15 cellular contexts compared by ENCODE assay signal in the genomic region with DNA sequence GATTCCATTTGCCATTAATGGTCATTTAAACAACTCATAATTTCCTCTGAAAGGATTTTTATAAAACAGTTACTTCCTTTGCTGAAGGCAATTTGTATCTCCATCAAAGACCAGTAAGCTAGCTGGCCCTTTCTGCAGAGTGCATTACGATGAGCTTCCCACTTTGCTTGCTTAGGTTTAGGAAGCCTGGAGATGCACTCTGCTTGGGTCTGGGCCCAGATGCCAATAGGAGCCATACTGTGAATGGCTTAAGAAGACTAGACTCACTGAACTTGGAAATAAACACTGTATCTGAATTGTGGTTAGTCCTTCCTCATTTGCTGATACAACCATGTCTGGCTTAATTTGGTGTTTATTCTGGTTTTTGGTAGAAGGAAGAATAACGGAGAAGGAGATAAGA. TPM values are rescaled to one million over a fixed set of nuclear protein-coding genes. Genes with fewer than 3 reads are reported as not detected.
DNase-seq lines count a peak whose midpoint lies in the region; ATAC-seq, FAIRE-seq and TF ChIP-seq lines count a peak whose summit lies in the region.
"Had no signal": no experiment of that assay in that cellular context is flagged by ENCODE, and none has a peak within 500 bp of the region (broad histone marks: within the 10 kb centered on the region; RNA-seq: fewer than 3 reads in every experiment).

No MANE protein-coding gene starts in this region.

- H3K27ac ChIP-seq in CD4-positive, alpha-beta memory T cell (ENCODE audit: low read depth, low read length): peak overlapping the region; percentile 49
- 0 out of 2 replicates have a peak overlapping the region, but pooled peaks have one; percentile 29 for H3K27ac ChIP-seq in HUES6 (ENCODE audit: low read depth, low read length)
- no peak overlapping the region for H3K27ac ChIP-seq in iPS-20b (ENCODE audit: low read length)
- H3K27ac ChIP-seq in substantia nigra (ENCODE audit: low read depth, low read length, poor library complexity, severe bottlenecking): no peak overlapping the region
- H3K27ac ChIP-seq: epithelial cell of prostate, upper lobe of right lung had no signal

- no peak overlapping the region for H3K9ac ChIP-seq in HUES6 (ENCODE audit: low read length)
- no peak overlapping the region for H3K9ac ChIP-seq in iPS-20b (ENCODE audit: low read depth, low read length)

- H3K9me3 Mint-ChIP-seq in CD4-positive, alpha-beta memory T cell: no peaks in the 10 kb centered on the region
- H3K9me3 Mint-ChIP-seq in activated CD8-positive, alpha-beta T cell treated with anti-CD3 and anti-CD28 coated beads, Interleukin-2, amount 10 ng/mL, durations not matched to agents 7 days and 5 days (ENCODE audit: insufficient read depth): no peaks in the 10 kb centered on the region

- peak overlapping the region; percentile 64 to 97 (median 92) for H3K27ac Mint-ChIP-seq in CD4-positive, alpha-beta memory T cell
- H3K27ac Mint-ChIP-seq in activated CD8-positive, alpha-beta T cell treated with anti-CD3 and anti-CD28 coated beads, Interleukin-2, amount 10 ng/mL, durations not matched to agents 7 days and 5 days: peak overlapping the region; percentile 94

- no peaks in the 10 kb centered on the region for H3K27me3 Mint-ChIP-seq in CD4-positive, alpha-beta memory T cell
- no peaks in the 10 kb centered on the region for H3K27me3 Mint-ChIP-seq in activated CD8-positive, alpha-beta T cell treated with anti-CD3 and anti-CD28 coated beads, Interleukin-2, amount 10 ng/mL, durations not matched to agents 7 days and 5 days (ENCODE audit: low read depth)

- POLR2A ChIA-PET in CD4-positive, alpha-beta memory T cell (lab: Charles Lee; ENCODE audit: partially characterized antibody): interaction anchor here (1.5 to 11.0 kb wide), 5 partner anchors 11 to 209 kb away, joined by 4 to 350 read pairs (median 109); a partner anchor contains a TSS
- POLR2A ChIA-PET in activated CD8-positive, alpha-beta T cell treated with anti-CD3 and anti-CD28 coated beads, Interleukin-2, amount 10 ng/mL, durations not matched to agents 7 days and 5 days (lab: Charles Lee): interaction anchor here (0.7 to 4.3 kb wide), 4 partner anchors 7 to 16 kb away, joined by 4 to 41 read pairs (median 14); no protein-coding TSS in a partner anchor

- peak overlapping the region in 1 of 2 donors; percentile 21 for H3K4me3 ChIP-seq in CD4-positive, alpha-beta memory T cell (ENCODE audit: low read length in 2 of 2)
- H3K4me3 ChIP-seq in HUES6 (ENCODE audit: low read depth, low read length): no peak overlapping the region
- H3K4me3 ChIP-seq in iPS-20b (ENCODE audit: low read length): peak overlapping the region; percentile 34; the same call in 1 of the 2 replicates
- H3K4me3 ChIP-seq: K562, upper lobe of right lung had no signal

- intact Hi-C loops in CD4-positive, alpha-beta memory T cell (cut with micrococcal nuclease): loop anchor here (10.0 kb wide), 1 partner anchor 542 kb away; no protein-coding TSS in a partner anchor

- no peaks in the 10 kb centered on the region for H3K27me3 ChIP-seq in CD4-positive, alpha-beta memory T cell (ENCODE audit: insufficient read depth, low read length)
- H3K27me3 ChIP-seq in HUES6 (ENCODE audit: control insufficient read depth, insufficient read depth, low read length) (no peaks in the 10 kb centered on the region), iPS-20b (ENCODE audit: insufficient read depth, low read length) (no peaks in the 10 kb centered on the region)
- H3K27me3 ChIP-seq: upper lobe of right lung had no signal

- ATAC-seq in activated CD8-positive, alpha-beta T cell treated with anti-CD3 and anti-CD28 coated beads, Interleukin-2, amount 10 ng/mL, durations not matched to agents 7 days and 5 days: no peak
- ATAC-seq: HCT116, K562, left lobe of liver, upper lobe of right lung had no signal

- no peak for TF ChIP-seq CTCF in D721Med (IDR thresholded peaks at IDR 0.05; ENCODE audit: insufficient read depth, missing control alignments)

- DNase-seq in CD4-positive, alpha-beta memory T cell: no peak
- no peak for DNase-seq in activated CD8-positive, alpha-beta T cell treated with anti-CD3 and anti-CD28 coated beads, Interleukin-2, amount 10 ng/mL, durations not matched to agents 7 days and 5 days
- no peak for DNase-seq in substantia nigra (lab: John Stamatoyannopoulos, UW)
- DNase-seq in occipital lobe (lab: John Stamatoyannopoulos, UW): no peak
- DNase-seq in NCI-H2196 treated with DMSO at 0.1 percent for 48 hours (lab: John Stamatoyannopoulos, UW; ENCODE audit: unreplicated experiment): no peak
- no peak for DNase-seq in D721Med (ENCODE audit: insufficient read length, low spot score)
- DNase-seq: NCI-H187 treated with DMSO at 0.1 percent for 48 hours, NCI-H748 treated with DMSO at 0.1 percent for 48 hours, upper lobe of right lung had no signal

- H3K4me3 Mint-ChIP-seq in CD4-positive, alpha-beta memory T cell: peak overlapping the region; percentile 89 to 96 (median 90)
- H3K4me3 Mint-ChIP-seq in activated CD8-positive, alpha-beta T cell treated with anti-CD3 and anti-CD28 coated beads, Interleukin-2, amount 10 ng/mL, durations not matched to agents 7 days and 5 days: peak overlapping the region; percentile 80

- H3K36me3 Mint-ChIP-seq in CD4-positive, alpha-beta memory T cell: peaks cover 75 to 89% of the 10 kb centered on the region in 2 donors
- peaks cover 96% of the 10 kb centered on the region for H3K36me3 Mint-ChIP-seq in activated CD8-positive, alpha-beta T cell treated with anti-CD3 and anti-CD28 coated beads, Interleukin-2, amount 10 ng/mL, durations not matched to agents 7 days and 5 days (ENCODE audit: low read depth)

- FAIRE-seq in D721Med (lab: Jason Lieb, UNC): no peak
- FAIRE-seq: K562 had no signal

- H3K9me3 ChIP-seq in CD4-positive, alpha-beta memory T cell (ENCODE audit: control insufficient read depth in 1 of 2, low read length in 2 of 2): no peaks in the 10 kb centered on the region
- no peaks in the 10 kb centered on the region for H3K9me3 ChIP-seq in HUES6 (ENCODE audit: control insufficient read depth, insufficient read depth, low read depth, low read length)
- H3K9me3 ChIP-seq in iPS-20b (ENCODE audit: insufficient read depth, low read depth, low read length): no peaks in the 10 kb centered on the region
- H3K9me3 ChIP-seq: upper lobe of right lung had no signal

- H3K36me3 ChIP-seq in CD4-positive, alpha-beta memory T cell (ENCODE audit: insufficient read depth, low read length): peaks cover 15% of the 10 kb centered on the region
- H3K36me3 ChIP-seq in HUES6 (ENCODE audit: control insufficient read depth, insufficient read depth, low read length): peaks cover 38% of the 10 kb centered on the region
- H3K36me3 ChIP-seq in iPS-20b (ENCODE audit: insufficient read depth, low read depth, low read length): peaks cover 45% of the 10 kb centered on the region

- H3K4me1 ChIP-seq in CD4-positive, alpha-beta memory T cell (ENCODE audit: insufficient read depth, low read length): peaks cover 99% of the 10 kb centered on the region
- peaks cover 37% of the 10 kb centered on the region for H3K4me1 ChIP-seq in HUES6 (ENCODE audit: control insufficient read depth, insufficient read depth, low read length)
- peaks cover 30% of the 10 kb centered on the region for H3K4me1 ChIP-seq in iPS-20b (ENCODE audit: insufficient read depth, low read length)

- peaks cover 88 to 99% (median 93%) of the 10 kb centered on the region in 4 donors for H3K4me1 Mint-ChIP-seq in CD4-positive, alpha-beta memory T cell
- peaks cover 97% of the 10 kb centered on the region for H3K4me1 Mint-ChIP-seq in activated CD8-positive, alpha-beta T cell treated with anti-CD3 and anti-CD28 coated beads, Interleukin-2, amount 10 ng/mL, durations not matched to agents 7 days and 5 days (ENCODE audit: low read depth)

- CTCF ChIA-PET in CD4-positive, alpha-beta memory T cell (lab: Charles Lee; ENCODE audit: partially characterized antibody): interaction anchor here (0.7 to 9.8 kb wide), 4 partner anchors 9 to 17 kb away, joined by 3 to 132 read pairs (median 57); no protein-coding TSS in a partner anchor
- CTCF ChIA-PET in activated CD8-positive, alpha-beta T cell treated with anti-CD3 and anti-CD28 coated beads, Interleukin-2, amount 10 ng/mL, durations not matched to agents 7 days and 5 days (lab: Charles Lee): interaction anchor here (1.2 to 10.7 kb wide), 9 partner anchors 11 to 247 kb away, joined by 3 to 190 read pairs (median 10); no protein-coding TSS in a partner anchor

RNA-seq across cellular contexts. Expression of a gene that starts 38.0 kb away (rescaled TPM):
- 10 to 100 TPM; 78.5 to 84.7 TPM for total RNA-seq in CD4-positive, alpha-beta memory T cell
- polyA plus RNA-seq in CD4-positive, alpha-beta memory T cell: 10 to 100 TPM; 61.7 to 68.0 TPM
- total RNA-seq in activated CD8-positive, alpha-beta T cell treated with anti-CD3 and anti-CD28 coated beads, Interleukin-2, amount 10 ng/mL, durations not matched to agents 7 days and 5 days: 10 to 100 TPM; 68.2 to 69.1 TPM
- 16.4 TPM for total RNA-seq in occipital lobe

RNA-seq across cellular contexts. Expression of a gene that starts 38.3 kb away (rescaled TPM):
- total RNA-seq in CD4-positive, alpha-beta memory T cell: 10 to 100 TPM; 15.2 to 15.4 TPM
- 10 to 100 TPM; 19.6 to 39.7 TPM for polyA plus RNA-seq in CD4-positive, alpha-beta memory T cell
- 10 to 100 TPM; 18.2 to 20.5 TPM for total RNA-seq in activated CD8-positive, alpha-beta T cell treated with anti-CD3 and anti-CD28 coated beads, Interleukin-2, amount 10 ng/mL, durations not matched to agents 7 days and 5 days
- total RNA-seq in occipital lobe: 18.7 TPM

Comparison
In these comparisons a context has a peak if more than half of its experiments do, and no peak if none do; other contexts are left out.
1. H3K27ac ChIP-seq: peak in CD4-positive, alpha-beta memory T cell (single experiment) and HUES6 (single experiment); none in iPS-20b (single experiment) and substantia nigra (single experiment).